8 cellular contexts compared by ENCODE assay signal in the genomic region with DNA sequence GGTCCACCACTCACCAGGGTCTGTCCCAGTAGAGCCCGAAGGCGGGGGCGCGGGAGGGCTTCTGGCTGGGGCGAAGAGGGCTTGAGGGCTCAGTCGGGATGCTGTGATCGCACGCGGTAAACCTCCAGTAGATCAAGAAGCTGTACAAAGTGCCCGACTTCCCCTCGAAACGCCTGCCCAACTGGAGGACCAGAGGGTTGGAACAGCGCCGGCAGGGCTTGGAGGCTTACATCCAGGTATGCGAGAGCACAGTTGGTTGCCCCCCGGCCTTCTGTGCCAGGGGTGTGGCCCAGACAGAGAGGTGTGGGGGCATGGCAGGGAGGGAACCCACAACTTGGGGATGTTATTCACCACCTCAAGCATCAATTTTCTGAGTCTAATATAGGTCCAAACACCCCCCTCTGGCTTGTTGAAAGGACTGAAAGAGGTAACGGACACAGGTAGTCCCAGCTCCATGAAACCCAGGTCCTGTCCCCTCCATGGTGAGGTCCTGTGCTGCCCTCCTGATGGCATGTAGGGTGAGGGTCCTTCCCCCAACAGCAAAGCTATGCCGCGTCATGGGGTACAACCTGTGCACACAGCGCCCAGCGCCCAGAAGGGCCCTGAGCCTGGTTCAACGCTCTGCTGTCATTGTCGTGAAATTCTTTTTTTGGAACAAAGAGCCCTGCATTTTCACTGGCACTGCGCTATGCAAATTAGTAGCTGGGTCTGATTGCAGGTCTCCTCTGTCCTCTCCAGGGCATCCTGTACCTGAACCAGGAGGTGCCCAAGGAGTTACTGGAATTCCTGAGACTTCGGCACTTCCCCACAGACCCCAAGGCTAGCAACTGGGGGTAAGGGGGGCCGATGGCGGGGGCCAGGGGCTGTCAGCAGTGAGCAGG. TPM values are rescaled to one million over a fixed set of nuclear protein-coding genes. Genes with fewer than 3 reads are reported as not detected.
A peak's percentile ranks its signal among the peaks of the same experiment; 100 is the strongest.
DNase-seq lines count a peak whose midpoint lies in the region; ATAC-seq, FAIRE-seq and TF ChIP-seq lines count a peak whose summit lies in the region.

No MANE protein-coding gene starts in this region.

- H3K4me3 ChIP-seq in HepG2 (replicated peaks in 1 of 3; ENCODE audit: insufficient read depth in 1 of 3, low read depth in 2 of 3, low read length in 3 of 3) (peak overlapping the region; percentile 80 to 90 (median 84)), vagina (peak overlapping the region; percentile 39 to 40)

- H3K9me3 Mint-ChIP-seq in activated T-helper 2 cell treated with anti-CD3 and anti-CD28 coated beads, Interferon-gamma antibody, Interleukin-2, Interleukin-4, amounts not matched to agents 10 μg/mL and 5 μg/mL and 100 μg/mL, durations not matched to agents 14 hours and 24 hours and 36 hours, result no peaks in the 10 kb centered on the region

- H3K4me3 Mint-ChIP-seq in activated T-helper 2 cell treated with anti-CD3 and anti-CD28 coated beads, Interferon-gamma antibody, Interleukin-2, Interleukin-4, amounts not matched to agents 10 μg/mL and 5 μg/mL and 100 μg/mL, durations not matched to agents 14 hours and 24 hours and 36 hours (ENCODE audit: low read depth), result peak overlapping the region; percentile 67

- TF ChIP-seq RAD21 in HepG2 (CRISPR knock-in tag; IDR thresholded peaks at IDR 0.05), result no peak

- peaks cover 7% of the 10 kb centered on the region for H3K27me3 Mint-ChIP-seq in activated T-helper 2 cell treated with anti-CD3 and anti-CD28 coated beads, Interferon-gamma antibody, Interleukin-2, Interleukin-4, amounts not matched to agents 10 μg/mL and 5 μg/mL and 100 μg/mL, durations not matched to agents 14 hours and 24 hours and 36 hours (ENCODE audit: low read depth)

- POLR2A ChIA-PET in HepG2 (lab: Yijun Ruan, JAX), result interaction anchor here (2.0 to 4.1 kb wide), 3 partner anchors 10 to 81 kb away, joined by 7 to 52 read pairs (median 14); partner anchors contain the start of genes CIAO2A and PPIB

- H3K27ac ChIP-seq in HepG2 (ENCODE audit: extremely low read length, insufficient read depth, low read length) (no peak overlapping the region), vagina (peak overlapping the region; percentile 0)

- H2AFZ ChIP-seq in HepG2 (ENCODE audit: low read length), result no peak overlapping the region

- ATAC-seq in HG03378 (IDR thresholded peaks at IDR 0.05; ENCODE audit: unreplicated experiment) (peak; percentile 12), HepG2 (peak; percentile 4), GM18520 (IDR thresholded peaks at IDR 0.05; ENCODE audit: unreplicated experiment) (no peak), HG03442 (IDR thresholded peaks at IDR 0.05; ENCODE audit: unreplicated experiment) (no peak)

- peaks cover 17% of the 10 kb centered on the region for H3K4me1 Mint-ChIP-seq in activated T-helper 2 cell treated with anti-CD3 and anti-CD28 coated beads, Interferon-gamma antibody, Interleukin-2, Interleukin-4, amounts not matched to agents 10 μg/mL and 5 μg/mL and 100 μg/mL, durations not matched to agents 14 hours and 24 hours and 36 hours (ENCODE audit: low read depth)

- no peaks in the 10 kb centered on the region for H3K27me3 ChIP-seq in HepG2 (ENCODE audit: control insufficient read depth in 1 of 2, insufficient read depth in 2 of 2, low read length in 2 of 2)
- no peaks in the 10 kb centered on the region for H3K27me3 ChIP-seq in vagina

- no peak for FAIRE-seq in HepG2 (lab: Jason Lieb, UNC)

- in situ Hi-C loops in HepG2 (cut with HindIII; ENCODE audit: extremely low pct_ligation_motif_present, low pct_unique_long_range_greater_than_20kb), result loop anchor here (5.0 kb wide), 1 partner anchor 55 kb away; the partner anchor contains the start of gene SNX1

- CTCF ChIA-PET in HepG2 (lab: Yijun Ruan, JAX; ENCODE audit: low intra/inter-chr PET ratio, low total read pairs), result no interaction called here

- peak; percentile 8 for DNase-seq in CD1c-positive myeloid dendritic cell (ENCODE audit: extremely low spot score)
- no peak for DNase-seq in activated T-helper 2 cell treated with anti-CD3 and anti-CD28 coated beads, Interferon-gamma antibody, Interleukin-2, Interleukin-4, amounts not matched to agents 10 μg/mL and 5 μg/mL and 100 μg/mL, durations not matched to agents 14 hours and 24 hours and 36 hours (ENCODE audit: low spot score)
- DNase-seq in HepG2 (ENCODE audit: low spot score), result no peak
- no peak for DNase-seq in vagina (ENCODE audit: extremely low spot score in 2 of 2)

- H3K79me2 ChIP-seq in HepG2 (ENCODE audit: insufficient read depth, low read length), result no peaks in the 10 kb centered on the region

- H3K4me2 ChIP-seq in HepG2 (ENCODE audit: low read depth, low read length), result peak overlapping the region; percentile 80

- peak overlapping the region; percentile 72; the same call in 1 of the 2 replicates for H3K9ac ChIP-seq in HepG2 (ENCODE audit: insufficient read depth, low read depth, low read length)

- no peaks in the 10 kb centered on the region for H3K9me3 ChIP-seq in HepG2 (ENCODE audit: low read length)
- H3K9me3 ChIP-seq in vagina, result no peaks in the 10 kb centered on the region

- no peak overlapping the region for H3K27ac Mint-ChIP-seq in activated T-helper 2 cell treated with anti-CD3 and anti-CD28 coated beads, Interferon-gamma antibody, Interleukin-2, Interleukin-4, amounts not matched to agents 10 μg/mL and 5 μg/mL and 100 μg/mL, durations not matched to agents 14 hours and 24 hours and 36 hours

- peaks cover 34% of the 10 kb centered on the region for H3K36me3 Mint-ChIP-seq in activated T-helper 2 cell treated with anti-CD3 and anti-CD28 coated beads, Interferon-gamma antibody, Interleukin-2, Interleukin-4, amounts not matched to agents 10 μg/mL and 5 μg/mL and 100 μg/mL, durations not matched to agents 14 hours and 24 hours and 36 hours (ENCODE audit: low read depth)

- TSS peak; percentile 38 for BruUV-seq in HepG2 (replicated peaks; lab: Mats Ljungman, UMichigan)

- 60% methylated on average over 4 of the region's 27 CpGs for WGBS in HepG2 (ENCODE audit: low lambda C conversion rate)

- TF ChIP-seq EP300 in HepG2 (IDR thresholded peaks at IDR 0.05; ENCODE audit: low read depth in 2 of 2, low read length in 2 of 2) (no peak), HepG2 (CRISPR knock-in tag; IDR thresholded peaks at IDR 0.05; ENCODE audit: borderline replicate concordance) (no peak)

- intact Hi-C loops in activated T-helper 2 cell treated with anti-CD3 and anti-CD28 coated beads, Interferon-gamma antibody, Interleukin-2, Interleukin-4, amounts not matched to agents 10 μg/mL and 5 μg/mL and 100 μg/mL, durations not matched to agents 14 hours and 24 hours and 36 hours (cut with micrococcal nuclease), result loop anchor here (2.0 to 10.0 kb wide), 2 partner anchors 58 to 258 kb away; partner anchors contain the start of gene SNX1
- intact Hi-C loops in HepG2 (cut with micrococcal nuclease; ENCODE audit: unreplicated experiment), result loop anchor here (2.0 kb wide), 1 partner anchor 56 kb away; no protein-coding TSS in a partner anchor
- intact Hi-C loops in vagina (cut with DNase I), result loop anchor here (10.0 kb wide), 1 partner anchor 58 kb away; the partner anchor contains the start of genes CIAO2A and SNX1

- TF ChIP-seq POLR2A in GM18526 (IDR thresholded peaks at IDR 0.05; ENCODE audit: extremely low read depth, insufficient read length) (peak; percentile 41), HepG2 (IDR thresholded peaks at IDR 0.05; ENCODE audit: insufficient read depth in 1 of 2, low read depth in 2 of 2, low read length in 2 of 2) (no peak; a peak in 1 of 4 replicates), vagina (IDR thresholded peaks at IDR 0.05) (no peak)

- peaks cover 27% of the 10 kb centered on the region for H4K20me1 ChIP-seq in HepG2 (ENCODE audit: insufficient read depth, low read length)

- H3K36me3 ChIP-seq in HepG2 (replicated peaks in 1 of 2; ENCODE audit: control insufficient read depth in 1 of 2, insufficient read depth in 2 of 2, low read length in 2 of 2), result peaks cover 16 to 21% of the 10 kb centered on the region in 2 experiments
- peaks cover 0 to 29% of the 10 kb centered on the region in 2 donors for H3K36me3 ChIP-seq in vagina

- TF ChIP-seq CTCF in HepG2 (CRISPR knock-in tag; IDR thresholded peaks at IDR 0.05) (no peak), vagina (IDR thresholded peaks at IDR 0.05) (no peak)

- H3K4me1 ChIP-seq in HepG2 (ENCODE audit: insufficient read depth, low read length) (peaks cover 41% of the 10 kb centered on the region), vagina (peaks cover 35% of the 10 kb centered on the region)

RNA-seq across cellular contexts. Expression of gene SNX22, which starts 1.2 kb away (rescaled TPM):
- total RNA-seq in activated T-helper 2 cell treated with anti-CD3 and anti-CD28 coated beads, Interferon-gamma antibody, Interleukin-2, Interleukin-4, amounts not matched to agents 10 μg/mL and 5 μg/mL and 100 μg/mL, durations not matched to agents 14 hours and 24 hours and 36 hours, result 0.98 and 1.4 TPM in 2 replicates
- 3.1 and 5.5 TPM in 2 replicates for total RNA-seq in HepG2 (2016; rRNA removed; fragmentation: Illumina TruSeq; extraction: Trizol)
- total RNA-seq in HepG2 (2016; cell fraction: cytosol; rRNA removed; fragmentation: Illumina TruSeq; extraction: Trizol; ENCODE audit: low read depth), result 1.2 TPM in 2 replicates
- total RNA-seq in HepG2 (2016; cell fraction: insoluble cytoplasmic fraction; rRNA removed; fragmentation: Illumina TruSeq; extraction: Trizol), result 3.8 and 4.8 TPM in 2 replicates
- total RNA-seq in HepG2 (2016; cell fraction: membrane; rRNA removed; fragmentation: Illumina TruSeq; extraction: Trizol), result 1.7 and 2.0 TPM in 2 replicates
- 5.3 and 5.7 TPM in 2 replicates for total RNA-seq in HepG2 (2016; cell fraction: nucleus; rRNA removed; fragmentation: Illumina TruSeq; extraction: Trizol)
- polyA plus RNA-seq in HepG2 (2011; rRNA removed), result 2.3 and 2.4 TPM in 2 replicates
- 1.00 and 1.3 TPM in 2 replicates for polyA plus RNA-seq in HepG2 (2011; cell fraction: cytosol; rRNA removed)
- 10.3 and 12.4 TPM in 2 replicates for polyA plus RNA-seq in HepG2 (2011; cell fraction: nucleus; rRNA removed)
- polyA plus RNA-seq in HepG2 (2012), result 2.3 and 2.6 TPM in 2 replicates
- 1.4 TPM in 2 replicates for polyA plus RNA-seq in HepG2 (2016; cell fraction: cytosol; fragmentation: Illumina TruSeq; extraction: Trizol; ENCODE audit: low read depth)
- polyA plus RNA-seq in HepG2 (2016; cell fraction: insoluble cytoplasmic fraction; fragmentation: Illumina TruSeq; extraction: Trizol; ENCODE audit: low read depth), result 3.3 and 4.2 TPM in 2 replicates
- 1.9 and 2.2 TPM in 2 replicates for polyA plus RNA-seq in HepG2 (2016; cell fraction: membrane; fragmentation: Illumina TruSeq; extraction: Trizol; ENCODE audit: low read depth)
- 11.9 and 12.0 TPM in 2 replicates for polyA plus RNA-seq in HepG2 (2016; cell fraction: nucleus; fragmentation: Illumina TruSeq; extraction: Trizol; ENCODE audit: insufficient read depth, low read depth)
- 0.68 and 5.4 TPM in 2 replicates for polyA minus RNA-seq in HepG2 (2011; rRNA and poly(A)+ RNA removed; ENCODE audit: low replicate concordance)
- polyA minus RNA-seq in HepG2 (2011; cell fraction: cytosol; rRNA and poly(A)+ RNA removed), result 0.40 and 1.1 TPM in 2 replicates
- 7.0 TPM in 2 replicates for polyA minus RNA-seq in HepG2 (2011; cell fraction: nucleus; rRNA and poly(A)+ RNA removed)
- not detected for total RNA-seq in vagina

RNA-seq across cellular contexts. Expression of gene PPIB, which starts 10.1 kb away (rescaled TPM):
- total RNA-seq in activated T-helper 2 cell treated with anti-CD3 and anti-CD28 coated beads, Interferon-gamma antibody, Interleukin-2, Interleukin-4, amounts not matched to agents 10 μg/mL and 5 μg/mL and 100 μg/mL, durations not matched to agents 14 hours and 24 hours and 36 hours, result 457 and 465 TPM in 2 replicates
- total RNA-seq in HepG2 (2016; rRNA removed; fragmentation: Illumina TruSeq; extraction: Trizol) (476 and 882 TPM in 2 replicates), vagina (451 TPM)
- total RNA-seq in HepG2 (2016; cell fraction: cytosol; rRNA removed; fragmentation: Illumina TruSeq; extraction: Trizol; ENCODE audit: low read depth), result 310 and 329 TPM in 2 replicates
- total RNA-seq in HepG2 (2016; cell fraction: insoluble cytoplasmic fraction; rRNA removed; fragmentation: Illumina TruSeq; extraction: Trizol), result 469 and 893 TPM in 2 replicates
- 263 and 284 TPM in 2 replicates for total RNA-seq in HepG2 (2016; cell fraction: membrane; rRNA removed; fragmentation: Illumina TruSeq; extraction: Trizol)
- total RNA-seq in HepG2 (2016; cell fraction: nucleus; rRNA removed; fragmentation: Illumina TruSeq; extraction: Trizol), result 653 and 716 TPM in 2 replicates
- 720 and 780 TPM in 2 replicates for polyA plus RNA-seq in HepG2 (2011; rRNA removed)
- 860 and 980 TPM in 2 replicates for polyA plus RNA-seq in HepG2 (2011; cell fraction: cytosol; rRNA removed)
- 242 and 249 TPM in 2 replicates for polyA plus RNA-seq in HepG2 (2011; cell fraction: nucleus; rRNA removed)
- polyA plus RNA-seq in HepG2 (2012), result 536 and 675 TPM in 2 replicates
- 356 and 376 TPM in 2 replicates for polyA plus RNA-seq in HepG2 (2016; cell fraction: cytosol; fragmentation: Illumina TruSeq; extraction: Trizol; ENCODE audit: low read depth)
- 548 and 588 TPM in 2 replicates for polyA plus RNA-seq in HepG2 (2016; cell fraction: insoluble cytoplasmic fraction; fragmentation: Illumina TruSeq; extraction: Trizol; ENCODE audit: low read depth)
- 269 and 288 TPM in 2 replicates for polyA plus RNA-seq in HepG2 (2016; cell fraction: membrane; fragmentation: Illumina TruSeq; extraction: Trizol; ENCODE audit: low read depth)
- 1,346 and 1,446 TPM in 2 replicates for polyA plus RNA-seq in HepG2 (2016; cell fraction: nucleus; fragmentation: Illumina TruSeq; extraction: Trizol; ENCODE audit: insufficient read depth, low read depth)
- 378 and 425 TPM in 2 replicates for polyA minus RNA-seq in HepG2 (2011; rRNA and poly(A)+ RNA removed; ENCODE audit: low replicate concordance)
- polyA minus RNA-seq in HepG2 (2011; cell fraction: cytosol; rRNA and poly(A)+ RNA removed), result 221 and 246 TPM in 2 replicates
- 88.7 and 104 TPM in 2 replicates for polyA minus RNA-seq in HepG2 (2011; cell fraction: nucleus; rRNA and poly(A)+ RNA removed)

RNA-seq across cellular contexts. Expression of gene SNX1, which starts 57.0 kb away (rescaled TPM):
- 116 and 117 TPM in 2 replicates for total RNA-seq in activated T-helper 2 cell treated with anti-CD3 and anti-CD28 coated beads, Interferon-gamma antibody, Interleukin-2, Interleukin-4, amounts not matched to agents 10 μg/mL and 5 μg/mL and 100 μg/mL, durations not matched to agents 14 hours and 24 hours and 36 hours
- total RNA-seq in HepG2 (2016; rRNA removed; fragmentation: Illumina TruSeq; extraction: Trizol) (29.3 and 58.2 TPM in 2 replicates), vagina (92.8 TPM)
- total RNA-seq in HepG2 (2016; cell fraction: cytosol; rRNA removed; fragmentation: Illumina TruSeq; extraction: Trizol; ENCODE audit: low read depth), result 12.4 and 14.5 TPM in 2 replicates
- total RNA-seq in HepG2 (2016; cell fraction: insoluble cytoplasmic fraction; rRNA removed; fragmentation: Illumina TruSeq; extraction: Trizol), result 28.7 and 54.5 TPM in 2 replicates
- 20.0 and 22.0 TPM in 2 replicates for total RNA-seq in HepG2 (2016; cell fraction: membrane; rRNA removed; fragmentation: Illumina TruSeq; extraction: Trizol)
- total RNA-seq in HepG2 (2016; cell fraction: nucleus; rRNA removed; fragmentation: Illumina TruSeq; extraction: Trizol), result 37.1 and 41.6 TPM in 2 replicates
- polyA plus RNA-seq in HepG2 (2011; rRNA removed), result 60.1 and 63.5 TPM in 2 replicates
- polyA plus RNA-seq in HepG2 (2011; cell fraction: cytosol; rRNA removed), result 48.1 and 49.3 TPM in 2 replicates
- polyA plus RNA-seq in HepG2 (2011; cell fraction: nucleus; rRNA removed), result 116 and 118 TPM in 2 replicates
- 46.7 and 52.1 TPM in 2 replicates for polyA plus RNA-seq in HepG2 (2012)
- 14.2 and 16.4 TPM in 2 replicates for polyA plus RNA-seq in HepG2 (2016; cell fraction: cytosol; fragmentation: Illumina TruSeq; extraction: Trizol; ENCODE audit: low read depth)
- 117 and 119 TPM in 2 replicates for polyA plus RNA-seq in HepG2 (2016; cell fraction: insoluble cytoplasmic fraction; fragmentation: Illumina TruSeq; extraction: Trizol; ENCODE audit: low read depth)
- 22.7 and 27.4 TPM in 2 replicates for polyA plus RNA-seq in HepG2 (2016; cell fraction: membrane; fragmentation: Illumina TruSeq; extraction: Trizol; ENCODE audit: low read depth)
- polyA plus RNA-seq in HepG2 (2016; cell fraction: nucleus; fragmentation: Illumina TruSeq; extraction: Trizol; ENCODE audit: insufficient read depth, low read depth), result 118 and 124 TPM in 2 replicates
- 89.7 and 117 TPM in 2 replicates for polyA minus RNA-seq in HepG2 (2011; rRNA and poly(A)+ RNA removed; ENCODE audit: low replicate concordance)
- polyA minus RNA-seq in HepG2 (2011; cell fraction: cytosol; rRNA and poly(A)+ RNA removed), result 36.7 and 43.3 TPM in 2 replicates
- polyA minus RNA-seq in HepG2 (2011; cell fraction: nucleus; rRNA and poly(A)+ RNA removed), result 56.4 and 70.6 TPM in 2 replicates

RNA-seq across cellular contexts. Expression of gene CIAO2A, which starts 59.1 kb away (rescaled TPM):
- total RNA-seq in activated T-helper 2 cell treated with anti-CD3 and anti-CD28 coated beads, Interferon-gamma antibody, Interleukin-2, Interleukin-4, amounts not matched to agents 10 μg/mL and 5 μg/mL and 100 μg/mL, durations not matched to agents 14 hours and 24 hours and 36 hours, result 76.1 and 78.3 TPM in 2 replicates
- total RNA-seq in HepG2 (2016; rRNA removed; fragmentation: Illumina TruSeq; extraction: Trizol) (100 and 114 TPM in 2 replicates), vagina (36.1 TPM)
- 117 and 120 TPM in 2 replicates for total RNA-seq in HepG2 (2016; cell fraction: cytosol; rRNA removed; fragmentation: Illumina TruSeq; extraction: Trizol; ENCODE audit: low read depth)
- total RNA-seq in HepG2 (2016; cell fraction: insoluble cytoplasmic fraction; rRNA removed; fragmentation: Illumina TruSeq; extraction: Trizol), result 104 and 128 TPM in 2 replicates
- 188 and 189 TPM in 2 replicates for total RNA-seq in HepG2 (2016; cell fraction: membrane; rRNA removed; fragmentation: Illumina TruSeq; extraction: Trizol)
- total RNA-seq in HepG2 (2016; cell fraction: nucleus; rRNA removed; fragmentation: Illumina TruSeq; extraction: Trizol), result 45.9 and 47.2 TPM in 2 replicates
- polyA plus RNA-seq in HepG2 (2011; rRNA removed), result 60.7 and 83.0 TPM in 2 replicates
- 47.8 and 57.9 TPM in 2 replicates for polyA plus RNA-seq in HepG2 (2011; cell fraction: cytosol; rRNA removed)
- 10.1 and 17.2 TPM in 2 replicates for polyA plus RNA-seq in HepG2 (2011; cell fraction: nucleus; rRNA removed)
- polyA plus RNA-seq in HepG2 (2012), result 66.7 and 86.2 TPM in 2 replicates
- 136 and 156 TPM in 2 replicates for polyA plus RNA-seq in HepG2 (2016; cell fraction: cytosol; fragmentation: Illumina TruSeq; extraction: Trizol; ENCODE audit: low read depth)
- polyA plus RNA-seq in HepG2 (2016; cell fraction: insoluble cytoplasmic fraction; fragmentation: Illumina TruSeq; extraction: Trizol; ENCODE audit: low read depth), result 144 and 157 TPM in 2 replicates
- 185 and 196 TPM in 2 replicates for polyA plus RNA-seq in HepG2 (2016; cell fraction: membrane; fragmentation: Illumina TruSeq; extraction: Trizol; ENCODE audit: low read depth)
- 78.4 and 88.1 TPM in 2 replicates for polyA plus RNA-seq in HepG2 (2016; cell fraction: nucleus; fragmentation: Illumina TruSeq; extraction: Trizol; ENCODE audit: insufficient read depth, low read depth)
- 5.8 and 12.6 TPM in 2 replicates for polyA minus RNA-seq in HepG2 (2011; rRNA and poly(A)+ RNA removed; ENCODE audit: low replicate concordance)
- polyA minus RNA-seq in HepG2 (2011; cell fraction: cytosol; rRNA and poly(A)+ RNA removed), result 13.1 and 13.5 TPM in 2 replicates
- polyA minus RNA-seq in HepG2 (2011; cell fraction: nucleus; rRNA and poly(A)+ RNA removed), result 11.3 and 13.7 TPM in 2 replicates

Comparison
In these comparisons a context has a peak if more than half of its experiments do, and no peak if none do; other contexts are left out.
1. ATAC-seq: peak in HG03378 (single experiment) and HepG2 (single experiment); none in GM18520 (single experiment) and HG03442 (single experiment).